Comparison of ENCODE assay signal across 30 cellular contexts in the genomic region with DNA sequence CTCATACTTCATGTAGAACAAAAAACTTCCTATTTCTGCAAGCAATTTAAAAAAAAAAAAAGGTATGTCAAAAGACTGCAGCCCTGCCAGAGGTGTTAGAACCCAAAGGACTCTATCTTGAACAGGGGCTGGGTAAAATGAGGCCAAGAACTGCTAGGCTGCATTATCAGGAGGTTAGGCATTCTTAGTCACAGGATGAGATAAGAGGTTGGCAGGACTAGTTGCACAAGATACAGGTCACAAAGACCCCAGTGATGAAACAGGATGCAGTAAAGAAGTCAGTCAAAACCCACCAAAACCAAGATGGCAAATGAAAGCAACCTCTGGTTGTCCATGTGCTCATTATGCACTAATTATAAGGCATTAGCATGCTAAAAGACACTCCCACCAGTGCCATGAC.
"Had no signal": no experiment of that assay in that cellular context is flagged by ENCODE, and none has a peak within 500 bp of the region (broad histone marks: within the 10 kb centered on the region; RNA-seq: fewer than 3 reads in every experiment).

No MANE protein-coding gene starts in this region.

- H3K4me3 ChIP-seq: body of pancreas, cardiac muscle cell, colonic mucosa, heart left ventricle, pancreas, prostate gland, upper lobe of left lung, vagina had no signal

- H3K9me3 ChIP-seq: body of pancreas, colonic mucosa, heart left ventricle, pancreas, prostate gland, upper lobe of left lung, vagina had no signal

- H3K27ac ChIP-seq: body of pancreas, cardiac muscle cell, colonic mucosa, heart left ventricle, pancreas, prostate gland, upper lobe of left lung, vagina had no signal

- H3K4me1 ChIP-seq: body of pancreas, colonic mucosa, heart left ventricle, pancreas, prostate gland, upper lobe of left lung, vagina had no signal

- FAIRE-seq: endometrium, pancreas, small intestine had no signal

- H3K27me3 ChIP-seq: body of pancreas, cardiac muscle cell, colonic mucosa, heart left ventricle, upper lobe of left lung, vagina had no signal

- DNase-seq: activated CD4-positive, alpha-beta T cell treated with anti-CD3 and anti-CD28 coated beads for 1 hour; activated CD4-positive, alpha-beta T cell treated with anti-CD3 and anti-CD28 coated beads, Interleukin-2, amount 10 ng/mL, durations not matched to agents 7 days and 5 days; activated CD8-positive, alpha-beta T cell treated with anti-CD3 and anti-CD28 coated beads for 36 hours; activated naive CD4-positive, alpha-beta T cell; activated T-cell treated with anti-CD3 and anti-CD28 coated beads, Interleukin-2, amount 50 U/mL, for 48 hours; anterior cingulate cortex; body of pancreas; cerebellar nuclear complex; colonic mucosa; effector CD8-positive, alpha-beta T cell; foreskin fibroblast; heart left ventricle; hypothalamus; midbrain; naive thymus-derived CD8-positive, alpha-beta T cell; nucleus accumbens; pancreas; retina; small intestine; stimulated activated CD4-positive, alpha-beta T cell treated with anti-CD3 and anti-CD28 coated beads, Interleukin-4, amount 100 ng/mL, for 24 hours; T-helper 9 cell; upper lobe of left lung had no signal

- H3K36me3 ChIP-seq: cardiac muscle cell, colonic mucosa, heart left ventricle, pancreas, prostate gland, upper lobe of left lung, vagina had no signal

- ATAC-seq: activated CD8-positive, alpha-beta T cell treated with anti-CD3 and anti-CD28 coated beads for 36 hours; activated naive CD4-positive, alpha-beta T cell treated with anti-CD3 and anti-CD28 coated beads, Interleukin-2, amount 50 U/mL, for 72 hours; body of pancreas; heart left ventricle; naive thymus-derived CD8-positive, alpha-beta T cell; pancreas; sciatic nerve; stimulated activated effector memory CD8-positive, alpha-beta T cell treated with anti-CD3 and anti-CD28 coated beads, Interleukin-12 subunit alpha, Interleukin-12 subunit beta, amount 100 ng/mL, for 72 hours; WTC11 had no signal
